Comparison of ENCODE assay signal across 21 cellular contexts in genomic region chr5:170314696-170315095, GRCh38. TPM values are rescaled to one million over a fixed set of nuclear protein-coding genes. Genes with fewer than 3 reads are reported as not detected.
DNase-seq lines count a peak whose midpoint lies in the region; ATAC-seq and TF ChIP-seq lines count a peak whose summit lies in the region.
"Had no signal": no experiment of that assay in that cellular context is flagged by ENCODE, and none has a peak within 500 bp of the region (broad histone marks: within the 10 kb centered on the region; RNA-seq: fewer than 3 reads in every experiment).

No MANE protein-coding gene starts in this region.

- TF ChIP-seq CTCF in GM23338 (conservative IDR thresholded peaks at IDR 0.05; ENCODE audit: low read depth in 2 of 2) (no peak), brain (conservative IDR thresholded peaks at IDR 0.05) (no peak), stomach (IDR thresholded peaks at IDR 0.05) (no peak)

- no peak overlapping the region for H3K4me2 ChIP-seq in GM23338

- H3K4me1 Mint-ChIP-seq in GM23338 (peaks cover 17% of the 10 kb centered on the region; the same call in 2 of the 3 replicates), brain (peaks cover 40% of the 10 kb centered on the region)
- peaks cover 47 to 91% (median 78%) of the 10 kb centered on the region in 7 donors for H3K4me1 Mint-ChIP-seq in naive thymus-derived CD4-positive, alpha-beta T cell
- peaks cover 41 to 68% (median 54%) of the 10 kb centered on the region in 3 donors for H3K4me1 Mint-ChIP-seq in CD8-positive, alpha-beta memory T cell

- no peak for TF ChIP-seq POLR2A in stomach (IDR thresholded peaks at IDR 0.05)

- H3K27me3 ChIP-seq in GM23338 (ENCODE audit: insufficient read depth) (no peaks in the 10 kb centered on the region), stomach (no peaks in the 10 kb centered on the region)
- H3K27me3 ChIP-seq in naive thymus-derived CD4-positive, alpha-beta T cell (ENCODE audit: control insufficient read depth in 2 of 2, insufficient read depth in 2 of 2, low read length in 2 of 2): no peaks in the 10 kb centered on the region
- H3K27me3 ChIP-seq in CD8-positive, alpha-beta memory T cell (ENCODE audit: insufficient read depth, low read length, poor library complexity, severe bottlenecking): no peaks in the 10 kb centered on the region
- H3K27me3 ChIP-seq: brain microvascular endothelial cell had no signal

- H2AFZ ChIP-seq in GM23338: peak overlapping the region; percentile 68; the same call in 1 of the 2 replicates

- H3K9me3 ChIP-seq in naive thymus-derived CD4-positive, alpha-beta T cell (ENCODE audit: control insufficient read depth in 2 of 3, low read length in 3 of 3): no peaks in the 10 kb centered on the region
- no peaks in the 10 kb centered on the region for H3K9me3 ChIP-seq in stomach
- H3K9me3 ChIP-seq in CD8-positive, alpha-beta memory T cell (ENCODE audit: low read length): no peaks in the 10 kb centered on the region

- H3K9me3 Mint-ChIP-seq in GM23338: no peaks in the 10 kb centered on the region
- H3K9me3 Mint-ChIP-seq in brain: no peaks in the 10 kb centered on the region
- no peaks in the 10 kb centered on the region for H3K9me3 Mint-ChIP-seq in naive thymus-derived CD4-positive, alpha-beta T cell
- H3K9me3 Mint-ChIP-seq in CD8-positive, alpha-beta memory T cell: no peaks in the 10 kb centered on the region
- H3K9me3 Mint-ChIP-seq: activated naive CD4-positive, alpha-beta T cell treated with anti-CD3 and anti-CD28 coated beads, Interleukin-2, amount 10 ng/mL, durations not matched to agents 7 days and 5 days; stimulated activated naive B cell treated with anti-CD40 and anti-IgM and Interleukin-4, amounts not matched to agents 10 μg/mL and 1 μg/mL and 100 μg/mL, for 72 hours had no signal

- H3K4me3 ChIP-seq in GM23338 (no peak overlapping the region), stomach (no peak overlapping the region)
- H3K4me3 ChIP-seq in naive thymus-derived CD4-positive, alpha-beta T cell (ENCODE audit: low read length): no peak overlapping the region
- H3K4me3 ChIP-seq in CD8-positive, alpha-beta memory T cell (ENCODE audit: low read length): no peak overlapping the region

- intact Hi-C loops in naive thymus-derived CD4-positive, alpha-beta T cell (cut with micrococcal nuclease): no loop called here
- intact Hi-C loops in stomach (cut with DNase I; ENCODE audit: low total_unique reads): no loop called here

- H4K20me1 ChIP-seq in GM23338 (replicated peaks; ENCODE audit: insufficient read depth): no peaks in the 10 kb centered on the region

- ATAC-seq in GM23338: peak; percentile 38; the same call in 1 of the 3 replicates
- ATAC-seq in naive thymus-derived CD4-positive, alpha-beta T cell: no peak
- ATAC-seq: stimulated activated naive B cell treated with anti-CD40 and anti-IgM and Interleukin-4, amounts not matched to agents 10 μg/mL and 1 μg/mL and 100 μg/mL, for 72 hours had no signal

- no peak overlapping the region for H3K4me3 Mint-ChIP-seq in GM23338
- no peak overlapping the region for H3K4me3 Mint-ChIP-seq in brain
- H3K4me3 Mint-ChIP-seq in naive thymus-derived CD4-positive, alpha-beta T cell: no peak overlapping the region
- H3K4me3 Mint-ChIP-seq in CD8-positive, alpha-beta memory T cell: no peak overlapping the region
- H3K4me3 Mint-ChIP-seq: activated naive CD4-positive, alpha-beta T cell treated with anti-CD3 and anti-CD28 coated beads, Interleukin-2, amount 10 ng/mL, durations not matched to agents 7 days and 5 days; naive B cell; stimulated activated naive B cell treated with anti-CD40 and anti-IgM and Interleukin-4, amounts not matched to agents 10 μg/mL and 1 μg/mL and 100 μg/mL, for 72 hours had no signal

- DNase-seq in GM23338 (ENCODE audit: low spot score) (no peak), stomach (no peak), NCI-H226 (no peak), kidney tubule cell (ENCODE audit: low spot score) (no peak), hepatic stellate cell (ENCODE audit: low spot score) (no peak)
- no peak for DNase-seq in naive thymus-derived CD4-positive, alpha-beta T cell
- no peak for DNase-seq in CD8-positive, alpha-beta memory T cell
- DNase-seq: activated CD4-positive, alpha-beta T cell treated with anti-CD3 and anti-CD28 coated beads, Interleukin-2, amount 50 U/mL, for 4 hours; activated naive CD4-positive, alpha-beta T cell treated with anti-CD3 and anti-CD28 coated beads, Interleukin-2, amount 10 ng/mL, durations not matched to agents 7 days and 5 days; activated T-cell treated with anti-CD3 and anti-CD28 coated beads, Interleukin-2, amount 50 U/mL, for 1 hour; DND-41; HCEC 1CT; KBM-7; MV-4-11; naive B cell; NCI-H187 treated with DMSO at 0.1 percent for 48 hours; NCI-H446 treated with DMSO at 0.1 percent for 48 hours; stimulated activated naive B cell treated with anti-CD40 and anti-IgM and Interleukin-4, amounts not matched to agents 10 μg/mL and 1 μg/mL and 100 μg/mL, for 72 hours had no signal

- H3K27ac Mint-ChIP-seq in GM23338: no peak overlapping the region
- peak overlapping the region in 3 of 5 experiments; percentile 76 to 92 (median 86) for H3K27ac Mint-ChIP-seq in brain
- peak overlapping the region in 7 of 9 donors; percentile 6 to 97 (median 75) for H3K27ac Mint-ChIP-seq in naive thymus-derived CD4-positive, alpha-beta T cell
- H3K27ac Mint-ChIP-seq in CD8-positive, alpha-beta memory T cell: peak overlapping the region in 1 of 8 donors; percentile 21
- H3K27ac Mint-ChIP-seq: naive B cell; stimulated activated naive B cell treated with anti-CD40 and anti-IgM and Interleukin-4, amounts not matched to agents 10 μg/mL and 1 μg/mL and 100 μg/mL, for 72 hours had no signal

- H3K4me1 ChIP-seq in GM23338 (ENCODE audit: insufficient read depth) (peaks cover 6% of the 10 kb centered on the region; the same call in 1 of the 2 replicates), stomach (peaks cover 8 to 54% (median 21%) of the 10 kb centered on the region in 4 donors)
- peaks cover 35 to 57% of the 10 kb centered on the region in 2 donors for H3K4me1 ChIP-seq in naive thymus-derived CD4-positive, alpha-beta T cell (ENCODE audit: control insufficient read depth in 2 of 2, insufficient read depth in 2 of 2, low read length in 2 of 2)
- peaks cover 63% of the 10 kb centered on the region for H3K4me1 ChIP-seq in CD8-positive, alpha-beta memory T cell (ENCODE audit: insufficient read depth, low read length)

- no peaks in the 10 kb centered on the region for H3K79me2 ChIP-seq in GM23338 (replicated peaks; ENCODE audit: insufficient read depth)

- 65 to 98% (median 91%) methylated on average over 2 of the region's 2 CpGs for WGBS in stomach, 5 donors

- CTCF ChIA-PET in naive thymus-derived CD4-positive, alpha-beta T cell (lab: Charles Lee): interaction anchor here (1.3 to 2.9 kb wide), 3 partner anchors 25 to 40 kb away, joined by 3 to 13 read pairs (median 5); no protein-coding TSS in a partner anchor
- CTCF ChIA-PET in CD8-positive, alpha-beta memory T cell (lab: Charles Lee): interaction anchor here (1.2 to 3.8 kb wide), 5 partner anchors 10 to 48 kb away, joined by 3 to 15 read pairs (median 5); no protein-coding TSS in a partner anchor

- H3K9me2 ChIP-seq in GM23338 (ENCODE audit: insufficient read depth): peaks cover 2% of the 10 kb centered on the region; the same call in 1 of the 2 replicates

- H3K36me3 Mint-ChIP-seq in GM23338 (ENCODE audit: low read depth) (no peaks in the 10 kb centered on the region), brain (no peaks in the 10 kb centered on the region)
- H3K36me3 Mint-ChIP-seq in naive thymus-derived CD4-positive, alpha-beta T cell: peaks cover 0 to 3% (median 0%) of the 10 kb centered on the region in 5 donors
- no peaks in the 10 kb centered on the region for H3K36me3 Mint-ChIP-seq in CD8-positive, alpha-beta memory T cell
- H3K36me3 Mint-ChIP-seq: activated naive CD4-positive, alpha-beta T cell treated with anti-CD3 and anti-CD28 coated beads, Interleukin-2, amount 10 ng/mL, durations not matched to agents 7 days and 5 days; naive B cell; stimulated activated naive B cell treated with anti-CD40 and anti-IgM and Interleukin-4, amounts not matched to agents 10 μg/mL and 1 μg/mL and 100 μg/mL, for 72 hours had no signal

- POLR2A ChIA-PET in naive thymus-derived CD4-positive, alpha-beta T cell (lab: Charles Lee): interaction anchor here (2.4 to 39.5 kb wide), 4 partner anchors 11 to 25 kb away, joined by 22 to 1119 read pairs (median 37); partner anchors contain the start of gene LCP2
- POLR2A ChIA-PET in CD8-positive, alpha-beta memory T cell (lab: Charles Lee): interaction anchor here (0.9 to 1.7 kb wide), 4 partner anchors 9 to 27 kb away, joined by 3 to 8 read pairs (median 5); no protein-coding TSS in a partner anchor

- TF ChIP-seq EP300 in stomach (IDR thresholded peaks at IDR 0.05): no peak

- no peaks in the 10 kb centered on the region for H3F3A ChIP-seq in GM23338 (replicated peaks; ENCODE audit: low read depth)

- no peak overlapping the region for H3K27ac ChIP-seq in GM23338 (ENCODE audit: low read depth)
- peak overlapping the region; percentile 69 for H3K27ac ChIP-seq in naive thymus-derived CD4-positive, alpha-beta T cell (ENCODE audit: low read depth, low read length)
- peak overlapping the region in 4 of 5 donors; percentile 50 to 78 (median 70) for H3K27ac ChIP-seq in stomach
- H3K27ac ChIP-seq in CD8-positive, alpha-beta memory T cell (ENCODE audit: low read depth, low read length): no peak overlapping the region
- H3K27ac ChIP-seq: brain microvascular endothelial cell, RWPE1 had no signal

- H3K27me3 Mint-ChIP-seq in GM23338 (ENCODE audit: insufficient read depth, low read depth, poor library complexity) (peaks cover 9% of the 10 kb centered on the region), brain (peaks cover 13% of the 10 kb centered on the region)
- peaks cover 0 to 3% (median 0%) of the 10 kb centered on the region in 5 donors for H3K27me3 Mint-ChIP-seq in naive thymus-derived CD4-positive, alpha-beta T cell
- no peaks in the 10 kb centered on the region for H3K27me3 Mint-ChIP-seq in CD8-positive, alpha-beta memory T cell

- H3K36me3 ChIP-seq in GM23338 (ENCODE audit: insufficient read depth) (no peaks in the 10 kb centered on the region), stomach (no peaks in the 10 kb centered on the region)
- no peaks in the 10 kb centered on the region for H3K36me3 ChIP-seq in naive thymus-derived CD4-positive, alpha-beta T cell (ENCODE audit: control insufficient read depth in 2 of 3, insufficient read depth in 3 of 3, low read length in 3 of 3)
- no peaks in the 10 kb centered on the region for H3K36me3 ChIP-seq in CD8-positive, alpha-beta memory T cell (ENCODE audit: insufficient read depth, low read length)
- H3K36me3 ChIP-seq: brain microvascular endothelial cell had no signal

RNA-seq across cellular contexts. Expression of gene LCP2, which starts 17.1 kb away (rescaled TPM):
- total RNA-seq in GM23338 (2014; rRNA removed; shearing (Covaris generic)): 0.35 and 0.38 TPM in 2 replicates
- polyA plus RNA-seq in GM23338 (2016; fragmentation: Nextera tagmentation; extraction: Ambion mirVana) (0.26 and 0.77 TPM in 2 replicates), brain (ENCODE audit: insufficient read depth, low read depth, low replicate concordance) (2.6 TPM), stomach (10 to 100 TPM in 2 of 3 donors, 1 to 10 TPM in 1; 3.2 to 16.2 (median 15.4) TPM)
- total RNA-seq in naive thymus-derived CD4-positive, alpha-beta T cell: 100 to 1,000 TPM; 291 to 414 (median 306) TPM
- 100 to 1,000 TPM; 189 to 295 TPM for polyA plus RNA-seq in naive thymus-derived CD4-positive, alpha-beta T cell
- total RNA-seq in stomach: 10 to 100 TPM in 4 of 5 donors, under 1 TPM in 1; 0.58 to 69.4 (median 27.1) TPM
- 100 to 1,000 TPM; 219 to 224 TPM for total RNA-seq in CD8-positive, alpha-beta memory T cell
- 288 TPM for polyA plus RNA-seq in CD8-positive, alpha-beta memory T cell

Comparison
In these comparisons a context has a peak if more than half of its experiments do, and no peak if none do; other contexts are left out.
1. H3K27ac ChIP-seq: peak in naive thymus-derived CD4-positive, alpha-beta T cell (single experiment) and stomach (4 of 5); none in GM23338 (single experiment) and CD8-positive, alpha-beta memory T cell (single experiment).
2. RNA of gene LCP2, which starts 17.1 kb away (polyA plus RNA-seq): 189 to 295 TPM in naive thymus-derived CD4-positive, alpha-beta T cell and 288 TPM in CD8-positive, alpha-beta memory T cell (single experiment); 3.2 to 16.2 TPM in stomach, 2.6 TPM in brain (single experiment) and 0.26 to 0.77 TPM in GM23338; every median in the first group is over 10 times any median in the second.